8 cellular contexts compared by ENCODE assay signal in genomic region chr7:151244156-151244870, GRCh38. TPM values are rescaled to one million over a fixed set of nuclear protein-coding genes. Genes with fewer than 3 reads are reported as not detected.
A peak's percentile ranks its signal among the peaks of the same experiment; 100 is the strongest.
DNase-seq lines count a peak whose midpoint lies in the region; TF ChIP-seq lines count a peak whose summit lies in the region.

No MANE protein-coding gene starts in this region.

- H2AK5ac ChIP-seq in trophoblast cell (ENCODE audit: low read length): no peak overlapping the region

- TF ChIP-seq CTCF in GM13977 (IDR thresholded peaks at IDR 0.05; ENCODE audit: extremely low read depth, insufficient read depth, missing control alignments): peak; percentile 80

- no peaks in the 10 kb centered on the region for H3K9me3 ChIP-seq in trophoblast cell (ENCODE audit: insufficient read depth, low read depth, low read length)

- H2BK12ac ChIP-seq in trophoblast cell (ENCODE audit: low read length): no peak overlapping the region

- no peak overlapping the region for H2AFZ ChIP-seq in trophoblast cell (ENCODE audit: insufficient read depth, low read length, poor library complexity)

- H3K36me3 ChIP-seq in trophoblast cell (ENCODE audit: control insufficient read depth in 1 of 2, insufficient read depth in 2 of 2, low read length in 2 of 2): peaks cover 15 to 17% of the 10 kb centered on the region in 2 experiments

- H3K4me1 Mint-ChIP-seq in activated T-helper 1 cell treated with anti-CD3 and anti-CD28 coated beads, Interleukin-12 subunit alpha, Interleukin-12 subunit beta, Interleukin-2, Interleukin-4 antibody, amounts not matched to agents 30 ng/mL and 10 ng/mL and 1 ng/mL, durations not matched to agents 14 hours and 24 hours and 36 hours (ENCODE audit: low read depth): peaks cover 26% of the 10 kb centered on the region

- no peak overlapping the region for H3K4ac ChIP-seq in trophoblast cell (ENCODE audit: low read depth, low read length)

- H3K79me2 ChIP-seq in trophoblast cell (ENCODE audit: control insufficient read depth, insufficient read depth, low read length, poor library complexity): peaks cover 5% of the 10 kb centered on the region

- no peak overlapping the region for H3K27ac Mint-ChIP-seq in activated T-helper 1 cell treated with anti-CD3 and anti-CD28 coated beads, Interleukin-12 subunit alpha, Interleukin-12 subunit beta, Interleukin-2, Interleukin-4 antibody, amounts not matched to agents 30 ng/mL and 10 ng/mL and 1 ng/mL, durations not matched to agents 14 hours and 24 hours and 36 hours

- H3K36me3 Mint-ChIP-seq in activated T-helper 1 cell treated with anti-CD3 and anti-CD28 coated beads, Interleukin-12 subunit alpha, Interleukin-12 subunit beta, Interleukin-2, Interleukin-4 antibody, amounts not matched to agents 30 ng/mL and 10 ng/mL and 1 ng/mL, durations not matched to agents 14 hours and 24 hours and 36 hours (ENCODE audit: low read depth): peaks cover 1% of the 10 kb centered on the region

- DNase-seq in AML-193 (lab: John Stamatoyannopoulos, UW): peak; percentile 46 to 52
- peak; percentile 90 for DNase-seq in GM13977 (ENCODE audit: low spot score)
- peak; percentile 70 for DNase-seq in NCI-H82 (lab: John Stamatoyannopoulos, UW)
- peak; percentile 49 for DNase-seq in activated T-helper 1 cell treated with anti-CD3 and anti-CD28 coated beads, Interleukin-12 subunit alpha, Interleukin-12 subunit beta, Interleukin-2, Interleukin-4 antibody, amounts not matched to agents 30 ng/mL and 10 ng/mL and 1 ng/mL, durations not matched to agents 14 hours and 24 hours and 36 hours (ENCODE audit: low spot score)
- peak; percentile 36 for DNase-seq in fibroblast of the conjunctiva (ENCODE audit: low read depth)
- DNase-seq in trophoblast cell: peak in 1 of 2 donors; percentile 65
- no peak for DNase-seq in mesenteric fat pad (ENCODE audit: low spot score)
- DNase-seq in H4 (ENCODE audit: low spot score): no peak

- peaks cover 6 to 28% of the 10 kb centered on the region in 2 experiments for H3K4me1 ChIP-seq in trophoblast cell (ENCODE audit: control insufficient read depth in 1 of 2, insufficient read depth in 2 of 2, low read length in 2 of 2)

- H3K14ac ChIP-seq in trophoblast cell (ENCODE audit: low read length): no peak overlapping the region

- no peak overlapping the region for H2BK120ac ChIP-seq in trophoblast cell (ENCODE audit: insufficient read depth, low read length, poor library complexity)

- H3K27ac ChIP-seq in trophoblast cell (ENCODE audit: low read depth, low read length): no peak overlapping the region

- H3K23ac ChIP-seq in trophoblast cell (ENCODE audit: low read length): no peak overlapping the region

- H4K12ac ChIP-seq in trophoblast cell (ENCODE audit: low read depth, low read length): no peak overlapping the region

- H3K27me3 Mint-ChIP-seq in activated T-helper 1 cell treated with anti-CD3 and anti-CD28 coated beads, Interleukin-12 subunit alpha, Interleukin-12 subunit beta, Interleukin-2, Interleukin-4 antibody, amounts not matched to agents 30 ng/mL and 10 ng/mL and 1 ng/mL, durations not matched to agents 14 hours and 24 hours and 36 hours (ENCODE audit: insufficient read depth): peaks cover 32% of the 10 kb centered on the region

- H3K4me2 ChIP-seq in trophoblast cell (ENCODE audit: low read length): no peak overlapping the region

- no CpG with 5 or more reads among the region's 13 CpGs for WGBS in trophoblast cell (ENCODE audit: extremely low coverage, insufficient coverage, insufficient read length)

- H2BK5ac ChIP-seq in trophoblast cell (ENCODE audit: low read depth, low read length, poor library complexity): no peak overlapping the region

- no peaks in the 10 kb centered on the region for H3K9me3 Mint-ChIP-seq in activated T-helper 1 cell treated with anti-CD3 and anti-CD28 coated beads, Interleukin-12 subunit alpha, Interleukin-12 subunit beta, Interleukin-2, Interleukin-4 antibody, amounts not matched to agents 30 ng/mL and 10 ng/mL and 1 ng/mL, durations not matched to agents 14 hours and 24 hours and 36 hours

- no peak overlapping the region for H4K8ac ChIP-seq in trophoblast cell (ENCODE audit: low read depth, low read length)

- H3K4me3 ChIP-seq in trophoblast cell (ENCODE audit: low read depth, low read length): no peak overlapping the region

- H3K79me1 ChIP-seq in trophoblast cell (ENCODE audit: low read length): peaks cover 10% of the 10 kb centered on the region

- H3K4me3 Mint-ChIP-seq in activated T-helper 1 cell treated with anti-CD3 and anti-CD28 coated beads, Interleukin-12 subunit alpha, Interleukin-12 subunit beta, Interleukin-2, Interleukin-4 antibody, amounts not matched to agents 30 ng/mL and 10 ng/mL and 1 ng/mL, durations not matched to agents 14 hours and 24 hours and 36 hours: peak overlapping the region; percentile 49

- H4K91ac ChIP-seq in trophoblast cell (ENCODE audit: low read depth, low read length): no peak overlapping the region

- in situ Hi-C loops in GM13977 (cut with MboI; ENCODE audit: low pct_unique_long_range_greater_than_20kb, low sequenced_read_pairs, unreplicated experiment): no loop called here

- peak overlapping the region; percentile 25 for H3K18ac ChIP-seq in trophoblast cell (ENCODE audit: low read length)

- no peak overlapping the region for H3K9ac ChIP-seq in trophoblast cell (ENCODE audit: low read length)

- H3K27me3 ChIP-seq in trophoblast cell (ENCODE audit: insufficient read depth, low read length): peaks cover 6% of the 10 kb centered on the region

- intact Hi-C loops in activated T-helper 1 cell treated with anti-CD3 and anti-CD28 coated beads, Interleukin-12 subunit alpha, Interleukin-12 subunit beta, Interleukin-2, Interleukin-4 antibody, amounts not matched to agents 30 ng/mL and 10 ng/mL and 1 ng/mL, durations not matched to agents 14 hours and 24 hours and 36 hours (cut with micrococcal nuclease): loop anchor here (1.0 kb wide), 6 partner anchors 12 to 120 kb away; partner anchors contain the start of genes ABCF2 and CHPF2

RNA-seq across cellular contexts. Expression of gene SMARCD3, which starts 4.2 kb away (rescaled TPM):
- 2.4 and 3.1 TPM in 2 replicates for total RNA-seq in activated T-helper 1 cell treated with anti-CD3 and anti-CD28 coated beads, Interleukin-12 subunit alpha, Interleukin-12 subunit beta, Interleukin-2, Interleukin-4 antibody, amounts not matched to agents 30 ng/mL and 10 ng/mL and 1 ng/mL, durations not matched to agents 14 hours and 24 hours and 36 hours
- 11.3 and 11.7 TPM in 2 replicates for polyA plus RNA-seq in trophoblast cell (2013)
- 36.5 TPM for total RNA-seq in mesenteric fat pad
- 35.5 and 35.9 TPM in 2 replicates for total RNA-seq in H4 (2014; rRNA removed; shearing (Covaris generic))

RNA-seq across cellular contexts. Expression of gene CHPF2, which starts 12.0 kb away (rescaled TPM):
- total RNA-seq in activated T-helper 1 cell treated with anti-CD3 and anti-CD28 coated beads, Interleukin-12 subunit alpha, Interleukin-12 subunit beta, Interleukin-2, Interleukin-4 antibody, amounts not matched to agents 30 ng/mL and 10 ng/mL and 1 ng/mL, durations not matched to agents 14 hours and 24 hours and 36 hours: 45.6 and 48.5 TPM in 2 replicates
- polyA plus RNA-seq in trophoblast cell (2013): 22.6 and 24.6 TPM in 2 replicates
- total RNA-seq in mesenteric fat pad: 42.1 TPM
- total RNA-seq in H4 (2014; rRNA removed; shearing (Covaris generic)): 26.0 and 32.9 TPM in 2 replicates

RNA-seq across cellular contexts. Expression of gene ABCF2, which starts 17.3 kb away (rescaled TPM):
- total RNA-seq in activated T-helper 1 cell treated with anti-CD3 and anti-CD28 coated beads, Interleukin-12 subunit alpha, Interleukin-12 subunit beta, Interleukin-2, Interleukin-4 antibody, amounts not matched to agents 30 ng/mL and 10 ng/mL and 1 ng/mL, durations not matched to agents 14 hours and 24 hours and 36 hours: 81.7 and 85.4 TPM in 2 replicates
- polyA plus RNA-seq in trophoblast cell (2013): 25.9 and 26.8 TPM in 2 replicates
- total RNA-seq in mesenteric fat pad: 38.1 TPM
- total RNA-seq in H4 (2014; rRNA removed; shearing (Covaris generic)): 88.1 and 92.4 TPM in 2 replicates

RNA-seq across cellular contexts. Expression of gene H2BK1, which starts 34.0 kb away (rescaled TPM):
- total RNA-seq in activated T-helper 1 cell treated with anti-CD3 and anti-CD28 coated beads, Interleukin-12 subunit alpha, Interleukin-12 subunit beta, Interleukin-2, Interleukin-4 antibody, amounts not matched to agents 30 ng/mL and 10 ng/mL and 1 ng/mL, durations not matched to agents 14 hours and 24 hours and 36 hours: not detected in 2 replicates
- polyA plus RNA-seq in trophoblast cell (2013): not detected in 2 replicates
- total RNA-seq in mesenteric fat pad: not detected
- 0.64 TPM in 1 of 2 replicates, not detected in the other for total RNA-seq in H4 (2014; rRNA removed; shearing (Covaris generic))

RNA-seq across cellular contexts. Expression of gene ASB10, which starts 57.3 kb away (rescaled TPM):
- not detected in 2 replicates for total RNA-seq in activated T-helper 1 cell treated with anti-CD3 and anti-CD28 coated beads, Interleukin-12 subunit alpha, Interleukin-12 subunit beta, Interleukin-2, Interleukin-4 antibody, amounts not matched to agents 30 ng/mL and 10 ng/mL and 1 ng/mL, durations not matched to agents 14 hours and 24 hours and 36 hours
- polyA plus RNA-seq in trophoblast cell (2013): not detected in 2 replicates
- total RNA-seq in mesenteric fat pad: not detected
- total RNA-seq in H4 (2014; rRNA removed; shearing (Covaris generic)): not detected in 2 replicates

Comparison
In these comparisons a context has a peak if more than half of its experiments do, and no peak if none do; other contexts are left out.
1. DNase-seq: peak in AML-193 (2 of 2), GM13977 (single experiment), NCI-H82 (single experiment), activated T-helper 1 cell treated with anti-CD3 and anti-CD28 coated beads, Interleukin-12 subunit alpha, Interleukin-12 subunit beta, Interleukin-2, Interleukin-4 antibody, amounts not matched to agents 30 ng/mL and 10 ng/mL and 1 ng/mL, durations not matched to agents 14 hours and 24 hours and 36 hours (single experiment) and fibroblast of the conjunctiva (single experiment); none in mesenteric fat pad (single experiment) and H4 (single experiment).